Comparison of ENCODE assay signal across 2 cellular contexts in genomic region chr12:10215451-10215850, GRCh38.
TF ChIP-seq lines count a peak whose summit lies in the region.

No MANE protein-coding gene starts in this region.

TF ChIP-seq in liver, 16 proteins besides CTCF, POLR2A, EP300 and RAD21:
- TF ChIP-seq ATF3 (IDR thresholded peaks at IDR 0.05) (no peak), FOXA2 (IDR thresholded peaks at IDR 0.05) (no peak), FOXA1 (IDR thresholded peaks at IDR 0.05) (no peak), EGR1 (IDR thresholded peaks at IDR 0.05; ENCODE audit: low read depth in 2 of 2) (no peak), SP1 (IDR thresholded peaks at IDR 0.05) (no peak), GABPA (IDR thresholded peaks at IDR 0.05 in 1 of 2, conservative IDR thresholded peaks at IDR 0.05 in 1 of 2) (no peak), HNF4A (conservative IDR thresholded peaks at IDR 0.05) (no peak), TAF1 (conservative IDR thresholded peaks at IDR 0.05) (no peak)
TF ChIP-seq in liver: peak in this region for 0.

TF ChIP-seq in HepG2, 621 proteins besides CTCF, POLR2A, EP300 and RAD21:
- no peak for TF ChIP-seq ZNF230 (CRISPR knock-in tag; IDR thresholded peaks at IDR 0.05)
TF ChIP-seq in HepG2: peak in this region for 0.
